28 cellular contexts compared by ENCODE assay signal in the genomic region with DNA sequence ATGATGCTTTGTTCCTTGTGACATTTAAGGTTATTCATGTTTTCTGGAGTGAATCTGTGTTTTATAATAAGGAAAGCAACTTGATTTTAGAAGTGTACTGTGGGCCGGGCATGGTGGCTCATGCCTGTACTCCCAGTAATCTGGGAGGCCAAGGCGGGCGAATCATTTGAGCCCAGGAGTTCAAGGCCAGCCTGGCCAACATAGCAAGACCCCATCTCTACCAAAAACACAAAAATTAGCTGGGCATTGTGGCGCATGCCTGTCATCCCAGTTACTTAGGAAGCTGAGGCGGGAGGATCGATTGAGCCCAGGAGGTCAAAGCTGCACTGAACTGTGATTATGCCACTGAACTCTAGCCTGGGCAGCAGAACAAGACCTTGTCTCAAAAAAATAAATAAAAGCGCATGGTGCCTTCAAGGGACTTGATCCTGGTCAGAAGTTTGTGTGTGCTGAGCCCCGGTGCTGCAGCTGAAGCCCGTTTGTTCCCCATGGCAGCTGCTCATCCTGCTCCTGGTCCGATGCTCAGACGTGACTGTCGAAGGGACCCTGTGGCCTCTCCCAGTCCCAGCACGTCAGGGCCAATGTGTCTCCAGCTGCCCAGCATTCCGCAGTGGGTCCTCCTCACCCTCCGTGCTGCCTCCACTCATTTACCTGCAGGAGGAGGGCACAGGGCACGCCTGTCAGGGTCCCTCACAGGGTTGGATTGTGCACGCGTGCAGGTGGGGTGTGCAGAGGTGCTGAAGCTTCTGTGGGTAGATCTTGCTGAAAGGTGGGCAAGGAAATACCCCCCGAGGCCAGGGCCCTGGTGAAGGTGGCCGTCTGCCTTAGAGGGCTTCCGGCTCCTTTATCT.
"Had no signal": no experiment of that assay in that cellular context is flagged by ENCODE, and none has a peak within 500 bp of the region (broad histone marks: within the 10 kb centered on the region; RNA-seq: fewer than 3 reads in every experiment).

No MANE protein-coding gene starts in this region.

- H3K4me2 ChIP-seq: hepatocyte had no signal

- H3K4me3 ChIP-seq: coronary artery, dorsolateral prefrontal cortex, gastroesophageal sphincter, hepatocyte, pancreas, psoas muscle, sigmoid colon, suprapubic skin, tibial artery had no signal

- H3K27ac Mint-ChIP-seq: activated CD4-positive, alpha-beta memory T cell treated with anti-CD3 and anti-CD28 coated beads, Interleukin-2, amount 10 ng/mL, durations not matched to agents 7 days and 5 days; activated CD4-positive, alpha-beta T cell treated with anti-CD3 and anti-CD28 coated beads, Interleukin-2, amount 10 ng/mL, durations not matched to agents 7 days and 5 days; activated T-cell treated with anti-CD3 and anti-CD28 coated beads, Interleukin-2, amount 50 U/mL, for 24 hours; naive thymus-derived CD4-positive, alpha-beta T cell; stimulated activated naive B cell treated with anti-CD40 and anti-IgM and Interleukin-4, amounts not matched to agents 10 μg/mL and 1 μg/mL and 100 μg/mL, for 72 hours had no signal

- H3K4me1 ChIP-seq: pancreas, psoas muscle, sigmoid colon, suprapubic skin, tibial artery had no signal

- ATAC-seq: activated naive CD4-positive, alpha-beta T cell treated with anti-CD3 and anti-CD28 coated beads, Interleukin-2, amount 50 U/mL, for 72 hours; gastroesophageal sphincter; left colon; naive thymus-derived CD4-positive, alpha-beta T cell; pancreas; psoas muscle; stimulated activated naive B cell treated with anti-CD40 and anti-IgM and Interleukin-4, amounts not matched to agents 10 μg/mL and 1 μg/mL and 100 μg/mL, for 72 hours had no signal

- H3K4me3 Mint-ChIP-seq: activated CD4-positive, alpha-beta memory T cell treated with anti-CD3 and anti-CD28 coated beads, Interleukin-2, amount 10 ng/mL, durations not matched to agents 7 days and 5 days; activated CD4-positive, alpha-beta T cell treated with anti-CD3 and anti-CD28 coated beads, Interleukin-2, amount 10 ng/mL, durations not matched to agents 7 days and 5 days; activated T-cell treated with anti-CD3 and anti-CD28 coated beads, Interleukin-2, amount 50 U/mL, for 24 hours; naive thymus-derived CD4-positive, alpha-beta T cell; stimulated activated naive B cell treated with anti-CD40 and anti-IgM and Interleukin-4, amounts not matched to agents 10 μg/mL and 1 μg/mL and 100 μg/mL, for 72 hours had no signal

- H3K4me1 Mint-ChIP-seq: activated CD4-positive, alpha-beta memory T cell treated with anti-CD3 and anti-CD28 coated beads, Interleukin-2, amount 10 ng/mL, durations not matched to agents 7 days and 5 days; activated CD4-positive, alpha-beta T cell treated with anti-CD3 and anti-CD28 coated beads, Interleukin-2, amount 10 ng/mL, durations not matched to agents 7 days and 5 days; naive thymus-derived CD4-positive, alpha-beta T cell; stimulated activated naive B cell treated with anti-CD40 and anti-IgM and Interleukin-4, amounts not matched to agents 10 μg/mL and 1 μg/mL and 100 μg/mL, for 72 hours had no signal

- H3K9me3 ChIP-seq: gastroesophageal sphincter, pancreas, psoas muscle, sigmoid colon, suprapubic skin, tibial artery had no signal

- H2AFZ ChIP-seq: hepatocyte had no signal

- H3K9me3 Mint-ChIP-seq: activated CD4-positive, alpha-beta memory T cell treated with anti-CD3 and anti-CD28 coated beads, Interleukin-2, amount 10 ng/mL, durations not matched to agents 7 days and 5 days; activated CD4-positive, alpha-beta T cell treated with anti-CD3 and anti-CD28 coated beads, Interleukin-2, amount 10 ng/mL, durations not matched to agents 7 days and 5 days; activated naive CD4-positive, alpha-beta T cell treated with anti-CD3 and anti-CD28 coated beads, Interleukin-2, amount 50 U/mL, for 72 hours; activated T-cell treated with anti-CD3 and anti-CD28 coated beads, Interleukin-2, amount 50 U/mL, for 24 hours; naive thymus-derived CD4-positive, alpha-beta T cell; stimulated activated naive B cell treated with anti-CD40 and anti-IgM and Interleukin-4, amounts not matched to agents 10 μg/mL and 1 μg/mL and 100 μg/mL, for 72 hours had no signal

- DNase-seq: activated CD4-positive, alpha-beta memory T cell treated with anti-CD3 and anti-CD28 coated beads, Interleukin-2, amount 10 ng/mL, durations not matched to agents 7 days and 5 days; activated CD4-positive, alpha-beta T cell treated with anti-CD3 and anti-CD28 coated beads for 1 hour; activated CD4-positive, alpha-beta T cell treated with anti-CD3 and anti-CD28 coated beads, Interleukin-2, amount 10 ng/mL, durations not matched to agents 7 days and 5 days; activated CD8-positive, alpha-beta memory T cell treated with anti-CD3 and anti-CD28 coated beads, Interleukin-2, amount 50 U/mL, for 48 hours; activated naive CD4-positive, alpha-beta T cell; activated T-cell treated with anti-CD3 and anti-CD28 coated beads, Interleukin-2, amount 50 U/mL, for 24 hours; cerebellar nuclear complex; dorsolateral prefrontal cortex; effector memory CD4-positive, alpha-beta T cell; kidney; midbrain; naive thymus-derived CD4-positive, alpha-beta T cell; pancreas; psoas muscle; sigmoid colon; small intestine; stimulated activated CD4-positive, alpha-beta T cell treated with anti-CD3 and anti-CD28 coated beads, Interleukin-1b, Interleukin-23, amount 100 ng/mL, for 48 hours; stimulated activated CD4-positive, alpha-beta T cell treated with anti-CD3 and anti-CD28 coated beads, Interleukin-4, amount 100 ng/mL, for 4 hours; stimulated activated CD8-positive, alpha-beta memory T cell treated with anti-CD3 and anti-CD28 coated beads, Interleukin-4, amount 100 ng/mL, for 48 hours; stimulated activated naive B cell treated with anti-CD40 and anti-IgM and Interleukin-4, amounts not matched to agents 10 μg/mL and 1 μg/mL and 100 μg/mL, for 72 hours; T-helper 9 cell; tibial artery had no signal

- H3K36me3 Mint-ChIP-seq: activated naive CD4-positive, alpha-beta T cell treated with anti-CD3 and anti-CD28 coated beads, Interleukin-2, amount 50 U/mL, for 72 hours had no signal

- H3K27me3 ChIP-seq: dorsolateral prefrontal cortex, gastroesophageal sphincter, hepatocyte, pancreas, sigmoid colon, suprapubic skin, tibial artery had no signal

- H3K27ac ChIP-seq: coronary artery, dorsolateral prefrontal cortex, gastroesophageal sphincter, hepatocyte, pancreas, psoas muscle, sigmoid colon, suprapubic skin, tibial artery had no signal

- H3K27me3 Mint-ChIP-seq: activated CD4-positive, alpha-beta memory T cell treated with anti-CD3 and anti-CD28 coated beads, Interleukin-2, amount 10 ng/mL, durations not matched to agents 7 days and 5 days; activated CD4-positive, alpha-beta T cell treated with anti-CD3 and anti-CD28 coated beads, Interleukin-2, amount 10 ng/mL, durations not matched to agents 7 days and 5 days; activated T-cell treated with anti-CD3 and anti-CD28 coated beads, Interleukin-2, amount 50 U/mL, for 24 hours; naive thymus-derived CD4-positive, alpha-beta T cell; stimulated activated naive B cell treated with anti-CD40 and anti-IgM and Interleukin-4, amounts not matched to agents 10 μg/mL and 1 μg/mL and 100 μg/mL, for 72 hours had no signal
